In genomic region chr5:134227259-134227658, GRCh38 we compare ENCODE assay signal across 8 cellular contexts. TPM values are rescaled to one million over a fixed set of nuclear protein-coding genes. Genes with fewer than 3 reads are reported as not detected.
DNase-seq lines count a peak whose midpoint lies in the region; ATAC-seq and TF ChIP-seq lines count a peak whose summit lies in the region.

No MANE protein-coding gene starts in this region.

- H3F3A ChIP-seq in smooth muscle cell (ENCODE audit: low read depth), result peaks cover 4% of the 10 kb centered on the region

- H3K4me1 ChIP-seq in smooth muscle cell (ENCODE audit: low read depth), result peaks cover 22% of the 10 kb centered on the region

- H2AFZ ChIP-seq in smooth muscle cell (ENCODE audit: low read depth), result no peak overlapping the region

- H3K9me3 Mint-ChIP-seq in immature natural killer cell, result no peaks in the 10 kb centered on the region

- ATAC-seq in HG03045 (IDR thresholded peaks at IDR 0.05; ENCODE audit: unreplicated experiment) (no peak), HG03095 (IDR thresholded peaks at IDR 0.05; ENCODE audit: unreplicated experiment) (no peak), GM18873 (IDR thresholded peaks at IDR 0.05; ENCODE audit: low FRiP score, unreplicated experiment) (no peak)

- TF ChIP-seq CTCF in GM12865 (IDR thresholded peaks at IDR 0.05; ENCODE audit: insufficient read depth, low read depth, low read length, missing control alignments) (no peak), smooth muscle cell (IDR thresholded peaks at IDR 0.05; ENCODE audit: borderline replicate concordance, insufficient read depth, poor library complexity, severe bottlenecking) (no peak)

- peak overlapping the region; percentile 100 for H3K9ac ChIP-seq in smooth muscle cell (ENCODE audit: low read depth)

- no peaks in the 10 kb centered on the region for H3K27me3 ChIP-seq in smooth muscle cell (ENCODE audit: low read depth)

- peak overlapping the region; percentile 100 for H3K4me3 ChIP-seq in GM12865 (ENCODE audit: low read depth, low read length)
- peak overlapping the region; percentile 83 for H3K4me3 ChIP-seq in smooth muscle cell

- peaks cover 46 to 47% of the 10 kb centered on the region in 2 donors for H3K4me1 Mint-ChIP-seq in immature natural killer cell

- 51% methylated on average over 5 of the region's 5 CpGs for WGBS in smooth muscle cell (ENCODE audit: low lambda C conversion rate)

- H4K20me1 ChIP-seq in smooth muscle cell (ENCODE audit: low read depth), result peaks cover 30% of the 10 kb centered on the region

- peaks cover 36% of the 10 kb centered on the region for H3K79me2 ChIP-seq in smooth muscle cell (ENCODE audit: low read depth)

- H3K27ac ChIP-seq in smooth muscle cell (ENCODE audit: low read depth), result peak overlapping the region; percentile 100

- H3K9me3 ChIP-seq in smooth muscle cell (replicated peaks; ENCODE audit: low read depth), result no peaks in the 10 kb centered on the region

- H3K36me3 Mint-ChIP-seq in immature natural killer cell, result no peaks in the 10 kb centered on the region

- no peaks in the 10 kb centered on the region for H3K36me3 ChIP-seq in smooth muscle cell (ENCODE audit: low read depth)

- peak overlapping the region; percentile 89 to 97 (median 96) for H3K4me3 Mint-ChIP-seq in immature natural killer cell

- peak overlapping the region; percentile 88 for H3K4me2 ChIP-seq in smooth muscle cell

- H3K27me3 Mint-ChIP-seq in immature natural killer cell (ENCODE audit: low read depth in 3 of 3), result peaks cover 13 to 23% (median 18%) of the 10 kb centered on the region in 3 donors

- peak overlapping the region; percentile 96 to 99 (median 98) for H3K27ac Mint-ChIP-seq in immature natural killer cell

- DNase-seq in GM12865 (ENCODE audit: low read depth) (peak; percentile 21), NCI-H226 (peak; percentile 34), astrocyte of the hippocampus (ENCODE audit: low read depth, low spot score) (peak; percentile 23), immature natural killer cell (peak in 1 of 3 donors; percentile 9), smooth muscle cell (lab: John Stamatoyannopoulos, UW; ENCODE audit: unreplicated experiment) (no peak)

RNA-seq across cellular contexts. Expression of gene PPP2CA, which starts 1.4 kb away (rescaled TPM):
- polyA plus RNA-seq in immature natural killer cell (100 to 1,000 TPM; 225 to 259 (median 254) TPM), smooth muscle cell (243 and 244 TPM in 2 replicates)
- total RNA-seq in smooth muscle cell, result 82.4 and 178 TPM in 2 replicates

RNA-seq across cellular contexts. Expression of gene SKP1, which starts 50.5 kb away (rescaled TPM):
- polyA plus RNA-seq in immature natural killer cell, result 1,000 to 10,000 TPM in 2 of 3 donors, 100 to 1,000 TPM in 1; 955 to 1,349 (median 1,131) TPM
- 620 and 658 TPM in 2 replicates for total RNA-seq in smooth muscle cell
- 735 and 739 TPM in 2 replicates for polyA plus RNA-seq in smooth muscle cell
